Comparison of ENCODE assay signal across 8 cellular contexts in genomic region chr9:94919376-94920098, GRCh38.
DNase-seq lines count a peak whose midpoint lies in the region; ATAC-seq lines count a peak whose summit lies in the region.

No MANE protein-coding gene starts in this region.

- H3K9me3 ChIP-seq in mesenchymal stem cell (ENCODE audit: control insufficient read depth, low read length), result no peaks in the 10 kb centered on the region

- H3K27ac ChIP-seq in mesenchymal stem cell (ENCODE audit: low read length, poor library complexity, severe bottlenecking) (peak overlapping the region; percentile 74), urinary bladder (ENCODE audit: low read depth) (peak overlapping the region; percentile 51)

- H2BK5ac ChIP-seq in mesenchymal stem cell (ENCODE audit: low read depth, low read length, poor library complexity, severe bottlenecking), result peak overlapping the region; percentile 76

- 65% methylated on average over 15 of the region's 17 CpGs for WGBS in mesenchymal stem cell
- 75% methylated on average over 17 of the region's 17 CpGs for WGBS in urinary bladder

- peak overlapping the region; percentile 84 to 87 for H3K4ac ChIP-seq in mesenchymal stem cell (ENCODE audit: low read depth in 1 of 2, low read length in 2 of 2)

- no peak overlapping the region for H3K27ac Mint-ChIP-seq in activated naive CD4-positive, alpha-beta T cell treated with anti-CD3 and anti-CD28 coated beads, Interleukin-2, amount 10 ng/mL, durations not matched to agents 7 days and 5 days

- H3K4me2 ChIP-seq in mesenchymal stem cell (ENCODE audit: low read length, poor library complexity, severe bottlenecking), result no peak overlapping the region

- H4K8ac ChIP-seq in mesenchymal stem cell (ENCODE audit: low read length), result peak overlapping the region; percentile 66

- no peak overlapping the region for H2BK15ac ChIP-seq in mesenchymal stem cell (ENCODE audit: low read depth, poor library complexity, severe bottlenecking)

- peak overlapping the region; percentile 85 to 100 for H2BK12ac ChIP-seq in mesenchymal stem cell (ENCODE audit: low read length in 2 of 2)

- H3K9me3 Mint-ChIP-seq in activated naive CD4-positive, alpha-beta T cell treated with anti-CD3 and anti-CD28 coated beads, Interleukin-2, amount 10 ng/mL, durations not matched to agents 7 days and 5 days, result no peaks in the 10 kb centered on the region

- H3K27me3 ChIP-seq in mesenchymal stem cell (ENCODE audit: control insufficient read depth in 1 of 2, insufficient read depth in 1 of 2, low read length in 2 of 2), result no peaks in the 10 kb centered on the region

- H3K27me3 Mint-ChIP-seq in activated naive CD4-positive, alpha-beta T cell treated with anti-CD3 and anti-CD28 coated beads, Interleukin-2, amount 10 ng/mL, durations not matched to agents 7 days and 5 days, result no peaks in the 10 kb centered on the region

- peak overlapping the region; percentile 90 for H4K91ac ChIP-seq in mesenchymal stem cell (ENCODE audit: low read length)

- peak overlapping the region in 1 of 2 experiments; percentile 31 for H3K4me3 ChIP-seq in mesenchymal stem cell (ENCODE audit: insufficient read depth in 1 of 2, low read depth in 1 of 2, low read length in 2 of 2)
- no peak overlapping the region for H3K4me3 ChIP-seq in urinary bladder (ENCODE audit: low read depth, low read length)

- H3K36me3 ChIP-seq in mesenchymal stem cell (ENCODE audit: control insufficient read depth in 1 of 2, insufficient read depth in 2 of 2, low read depth in 1 of 2, low read length in 2 of 2) (peaks cover 0 to 2% of the 10 kb centered on the region in 2 experiments), urinary bladder (ENCODE audit: insufficient read depth) (no peaks in the 10 kb centered on the region)

- H3K23ac ChIP-seq in mesenchymal stem cell (ENCODE audit: low read length in 2 of 2), result peak overlapping the region in 1 of 2 experiments; percentile 53

- H3K18ac ChIP-seq in mesenchymal stem cell (ENCODE audit: low read depth in 1 of 2, low read length in 2 of 2), result peak overlapping the region; percentile 73 to 88

- H3K4me1 Mint-ChIP-seq in activated naive CD4-positive, alpha-beta T cell treated with anti-CD3 and anti-CD28 coated beads, Interleukin-2, amount 10 ng/mL, durations not matched to agents 7 days and 5 days, result no peaks in the 10 kb centered on the region

- H3K14ac ChIP-seq in mesenchymal stem cell (ENCODE audit: low read length in 2 of 2), result peak overlapping the region in 1 of 2 experiments; percentile 99

- H2BK120ac ChIP-seq in mesenchymal stem cell (ENCODE audit: low read depth, low read length), result peak overlapping the region; percentile 75

- peak; percentile 4 for DNase-seq in activated naive CD4-positive, alpha-beta T cell treated with anti-CD3 and anti-CD28 coated beads, Interleukin-2, amount 10 ng/mL, durations not matched to agents 7 days and 5 days
- DNase-seq in activated naive CD4-positive, alpha-beta T cell treated with anti-CD3 and anti-CD28 coated beads, Interleukin-2, amount 50 U/mL, for 16 hours, result no peak
- peak; percentile 44 for DNase-seq in dedifferentiated amniotic fluid mesenchymal stem cell (ENCODE audit: extremely low spot score)
- peak; percentile 81 for DNase-seq in mesenchymal stem cell
- no peak for DNase-seq in NCI-H2196 (lab: John Stamatoyannopoulos, UW; ENCODE audit: unreplicated experiment)

- no peak overlapping the region for H3K4me3 Mint-ChIP-seq in activated naive CD4-positive, alpha-beta T cell treated with anti-CD3 and anti-CD28 coated beads, Interleukin-2, amount 10 ng/mL, durations not matched to agents 7 days and 5 days

- H3K36me3 Mint-ChIP-seq in activated naive CD4-positive, alpha-beta T cell treated with anti-CD3 and anti-CD28 coated beads, Interleukin-2, amount 10 ng/mL, durations not matched to agents 7 days and 5 days, result no peaks in the 10 kb centered on the region

- H3K9ac ChIP-seq in mesenchymal stem cell (ENCODE audit: low read length), result peak overlapping the region; percentile 33

- H3K4me1 ChIP-seq in mesenchymal stem cell (ENCODE audit: control insufficient read depth, insufficient read depth, low read depth, low read length), result peaks cover 38% of the 10 kb centered on the region
- H3K4me1 ChIP-seq in urinary bladder (ENCODE audit: insufficient read depth), result peaks cover 1% of the 10 kb centered on the region

- peaks cover 16% of the 10 kb centered on the region for H3K79me1 ChIP-seq in mesenchymal stem cell (replicated peaks; ENCODE audit: low read length, poor library complexity, severe bottlenecking)

- H2AFZ ChIP-seq in mesenchymal stem cell (ENCODE audit: low read depth, low read length), result no peak overlapping the region

- ATAC-seq in GM21619 (IDR thresholded peaks at IDR 0.05; ENCODE audit: unreplicated experiment) (no peak), HG03565 (IDR thresholded peaks at IDR 0.05; ENCODE audit: unreplicated experiment) (no peak)

- CTCF ChIA-PET in activated naive CD4-positive, alpha-beta T cell treated with anti-CD3 and anti-CD28 coated beads, Interleukin-2, amount 10 ng/mL, durations not matched to agents 7 days and 5 days (lab: Charles Lee), result no interaction called here

- H2AK5ac ChIP-seq in mesenchymal stem cell (ENCODE audit: low read length, severe bottlenecking), result peak overlapping the region; percentile 99

Comparison
In these comparisons a context has a peak if more than half of its experiments do, and no peak if none do; other contexts are left out.
1. DNase-seq: peak in activated naive CD4-positive, alpha-beta T cell treated with anti-CD3 and anti-CD28 coated beads, Interleukin-2, amount 10 ng/mL, durations not matched to agents 7 days and 5 days (single experiment), dedifferentiated amniotic fluid mesenchymal stem cell (single experiment) and mesenchymal stem cell (single experiment); none in activated naive CD4-positive, alpha-beta T cell treated with anti-CD3 and anti-CD28 coated beads, Interleukin-2, amount 50 U/mL, for 16 hours (single experiment) and NCI-H2196 (single experiment).